ENCODE assay signal across 17 cellular contexts in the genomic region with DNA sequence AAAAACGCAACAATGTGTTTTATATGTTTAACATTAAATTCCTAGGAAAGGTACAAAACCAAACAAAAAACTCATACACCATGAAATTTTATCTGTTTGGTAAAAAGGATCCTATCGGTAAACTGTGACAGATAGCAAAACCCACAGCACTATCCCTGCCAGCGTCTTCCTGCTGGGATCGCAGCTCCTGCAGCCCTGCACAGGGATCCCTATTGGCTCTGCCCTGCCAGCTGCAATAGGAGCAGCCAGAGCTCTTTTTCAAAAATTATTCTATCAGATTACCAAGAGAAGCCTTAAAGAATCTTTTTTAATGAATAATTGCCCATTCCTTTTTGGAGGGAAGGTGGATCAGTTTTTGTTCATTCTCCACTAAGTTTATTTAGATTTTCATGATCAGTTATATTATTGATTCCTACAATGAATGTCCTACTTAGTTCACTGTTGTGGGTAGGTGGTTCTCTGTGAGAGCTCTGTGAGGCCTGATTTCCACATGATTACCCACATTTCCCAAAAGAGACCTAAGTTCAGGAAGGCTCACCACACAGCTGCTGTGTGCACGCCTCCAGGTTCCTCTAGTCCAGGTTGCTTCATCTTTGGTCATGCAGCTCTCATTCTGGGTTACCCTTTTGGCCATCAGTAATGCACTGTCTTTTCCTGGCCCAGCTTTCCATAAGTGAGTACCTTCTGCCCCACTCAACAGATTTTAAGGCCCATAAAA.
DNase-seq lines count a peak whose midpoint lies in the region; ATAC-seq and TF ChIP-seq lines count a peak whose summit lies in the region.
"Had no signal": no experiment of that assay in that cellular context is flagged by ENCODE, and none has a peak within 500 bp of the region (broad histone marks: within the 10 kb centered on the region; RNA-seq: fewer than 3 reads in every experiment).

No MANE protein-coding gene starts in this region.

- H3K27ac Mint-ChIP-seq in WTC11 (no peak overlapping the region), HFFc6 (no peak overlapping the region)
- H3K27ac Mint-ChIP-seq: IgD-negative memory B cell had no signal

- WGBS in right lobe of liver (ENCODE audit: insufficient coverage, low coverage, low lambda C conversion rate, missing lambda C conversion rate) = 63% methylated on average over 5 of the region's 5 CpGs

- H3K4me3 Mint-ChIP-seq in WTC11 (no peak overlapping the region), HFFc6 (no peak overlapping the region)
- H3K4me3 Mint-ChIP-seq: IgD-negative memory B cell had no signal

- intact Hi-C loops in right lobe of liver (cut with DNase I) = no loop called here

- no peaks in the 10 kb centered on the region for H3K27me3 Mint-ChIP-seq in WTC11 (ENCODE audit: low read depth)
- H3K27me3 Mint-ChIP-seq in HFFc6 (ENCODE audit: insufficient read depth) = no peaks in the 10 kb centered on the region
- H3K27me3 Mint-ChIP-seq: IgD-negative memory B cell had no signal

- H3K4me3 ChIP-seq in BE2C (ENCODE audit: low read depth, low read length) (no peak overlapping the region), right lobe of liver (no peak overlapping the region)
- H3K4me3 ChIP-seq: GM23248 had no signal

- H3K27ac ChIP-seq in right lobe of liver = peak overlapping the region in 1 of 3 donors; percentile 21
- H3K27ac ChIP-seq: GM23248 had no signal

- H3K36me3 ChIP-seq in BE2C (no peaks in the 10 kb centered on the region), right lobe of liver (no peaks in the 10 kb centered on the region)

- ATAC-seq in WTC11 (peak; percentile 60), right lobe of liver (peak; percentile 83 to 98 (median 90)), HG02884 (IDR thresholded peaks at IDR 0.05; ENCODE audit: unreplicated experiment) (no peak), GM21447 (IDR thresholded peaks at IDR 0.05; ENCODE audit: unreplicated experiment) (no peak)
- ATAC-seq: PC-3 had no signal

- H3K9me3 Mint-ChIP-seq in WTC11 (no peaks in the 10 kb centered on the region), HFFc6 (peaks cover 26% of the 10 kb centered on the region)

- H3K9me3 ChIP-seq in BE2C (no peaks in the 10 kb centered on the region), right lobe of liver (no peaks in the 10 kb centered on the region)

- CTCF ChIA-PET in WTC11 (lab: Charles Lee) = no interaction called here

- H3K27me3 ChIP-seq in BE2C (no peaks in the 10 kb centered on the region), right lobe of liver (no peaks in the 10 kb centered on the region)

- POLR2A ChIA-PET in WTC11 (lab: Charles Lee) = no interaction called here

- DNase-seq in BE2C (peak; percentile 39), NCI-H2171 (lab: John Stamatoyannopoulos, UW) (peak; percentile 49), WTC11 (ENCODE audit: low spot score) (no peak), right lobe of liver (peak in 2 of 3 donors; percentile 25 to 79), HFFc6 (no peak), OCI-M2 (lab: John Stamatoyannopoulos, UW; ENCODE audit: unreplicated experiment) (no peak)
- DNase-seq: Calu3, GM23248, MV-4-11, NCI-H1417 treated with DMSO at 0.1 percent for 48 hours, NCI-H2081, NCI-H226, NCI-H69, PC-3 had no signal

- H3K4me1 Mint-ChIP-seq in WTC11 (no peaks in the 10 kb centered on the region), HFFc6 (ENCODE audit: low read depth) (no peaks in the 10 kb centered on the region)
- H3K4me1 Mint-ChIP-seq: IgD-negative memory B cell had no signal

- H3K36me3 Mint-ChIP-seq in WTC11 (no peaks in the 10 kb centered on the region), HFFc6 (ENCODE audit: low read depth) (no peaks in the 10 kb centered on the region)
- H3K36me3 Mint-ChIP-seq: IgD-negative memory B cell had no signal

- H3K4me1 ChIP-seq in BE2C = peaks cover 13% of the 10 kb centered on the region; the same call in 1 of the 2 replicates
- no peaks in the 10 kb centered on the region for H3K4me1 ChIP-seq in right lobe of liver

- no peak for TF ChIP-seq CTCF in BE2C (IDR thresholded peaks at IDR 0.05; ENCODE audit: low read depth, low read length)
- TF ChIP-seq CTCF in WTC11 (IDR thresholded peaks at IDR 0.05) = no peak
- no peak for TF ChIP-seq CTCF in right lobe of liver (IDR thresholded peaks at IDR 0.05)
- TF ChIP-seq CTCF in HFFc6 (IDR thresholded peaks at IDR 0.05) = no peak

- no peak for TF ChIP-seq POLR2A in right lobe of liver (IDR thresholded peaks at IDR 0.05)

TF ChIP-seq in WTC11, 78 proteins besides CTCF, POLR2A, EP300 and RAD21 (continues in another document):
- TF ChIP-seq, protein P1, sequence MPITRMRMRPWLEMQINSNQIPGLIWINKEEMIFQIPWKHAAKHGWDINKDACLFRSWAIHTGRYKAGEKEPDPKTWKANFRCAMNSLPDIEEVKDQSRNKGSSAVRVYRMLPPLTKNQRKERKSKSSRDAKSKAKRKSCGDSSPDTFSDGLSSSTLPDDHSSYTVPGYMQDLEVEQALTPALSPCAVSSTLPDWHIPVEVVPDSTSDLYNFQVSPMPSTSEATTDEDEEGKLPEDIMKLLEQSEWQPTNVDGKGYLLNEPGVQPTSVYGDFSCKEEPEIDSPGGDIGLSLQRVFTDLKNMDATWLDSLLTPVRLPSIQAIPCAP (CRISPR knock-in tag; IDR thresholded peaks at IDR 0.05) = no peak
- TF ChIP-seq, protein P2, sequence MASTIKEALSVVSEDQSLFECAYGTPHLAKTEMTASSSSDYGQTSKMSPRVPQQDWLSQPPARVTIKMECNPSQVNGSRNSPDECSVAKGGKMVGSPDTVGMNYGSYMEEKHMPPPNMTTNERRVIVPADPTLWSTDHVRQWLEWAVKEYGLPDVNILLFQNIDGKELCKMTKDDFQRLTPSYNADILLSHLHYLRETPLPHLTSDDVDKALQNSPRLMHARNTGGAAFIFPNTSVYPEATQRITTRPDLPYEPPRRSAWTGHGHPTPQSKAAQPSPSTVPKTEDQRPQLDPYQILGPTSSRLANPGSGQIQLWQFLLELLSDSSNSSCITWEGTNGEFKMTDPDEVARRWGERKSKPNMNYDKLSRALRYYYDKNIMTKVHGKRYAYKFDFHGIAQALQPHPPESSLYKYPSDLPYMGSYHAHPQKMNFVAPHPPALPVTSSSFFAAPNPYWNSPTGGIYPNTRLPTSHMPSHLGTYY (CRISPR knock-in tag; IDR thresholded peaks at IDR 0.05) = no peak
- TF ChIP-seq, protein P3, sequence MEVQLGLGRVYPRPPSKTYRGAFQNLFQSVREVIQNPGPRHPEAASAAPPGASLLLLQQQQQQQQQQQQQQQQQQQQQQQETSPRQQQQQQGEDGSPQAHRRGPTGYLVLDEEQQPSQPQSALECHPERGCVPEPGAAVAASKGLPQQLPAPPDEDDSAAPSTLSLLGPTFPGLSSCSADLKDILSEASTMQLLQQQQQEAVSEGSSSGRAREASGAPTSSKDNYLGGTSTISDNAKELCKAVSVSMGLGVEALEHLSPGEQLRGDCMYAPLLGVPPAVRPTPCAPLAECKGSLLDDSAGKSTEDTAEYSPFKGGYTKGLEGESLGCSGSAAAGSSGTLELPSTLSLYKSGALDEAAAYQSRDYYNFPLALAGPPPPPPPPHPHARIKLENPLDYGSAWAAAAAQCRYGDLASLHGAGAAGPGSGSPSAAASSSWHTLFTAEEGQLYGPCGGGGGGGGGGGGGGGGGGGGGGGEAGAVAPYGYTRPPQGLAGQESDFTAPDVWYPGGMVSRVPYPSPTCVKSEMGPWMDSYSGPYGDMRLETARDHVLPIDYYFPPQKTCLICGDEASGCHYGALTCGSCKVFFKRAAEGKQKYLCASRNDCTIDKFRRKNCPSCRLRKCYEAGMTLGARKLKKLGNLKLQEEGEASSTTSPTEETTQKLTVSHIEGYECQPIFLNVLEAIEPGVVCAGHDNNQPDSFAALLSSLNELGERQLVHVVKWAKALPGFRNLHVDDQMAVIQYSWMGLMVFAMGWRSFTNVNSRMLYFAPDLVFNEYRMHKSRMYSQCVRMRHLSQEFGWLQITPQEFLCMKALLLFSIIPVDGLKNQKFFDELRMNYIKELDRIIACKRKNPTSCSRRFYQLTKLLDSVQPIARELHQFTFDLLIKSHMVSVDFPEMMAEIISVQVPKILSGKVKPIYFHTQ (CRISPR knock-in tag; IDR thresholded peaks at IDR 0.05) = no peak
- TF ChIP-seq EMX1 (CRISPR knock-in tag; IDR thresholded peaks at IDR 0.05) (no peak), GTF2I (CRISPR knock-in tag; conservative IDR thresholded peaks at IDR 0.05) (no peak), JUN (CRISPR knock-in tag; IDR thresholded peaks at IDR 0.05) (no peak), SP1 (CRISPR knock-in tag; conservative IDR thresholded peaks at IDR 0.05) (no peak), ZNF121 (CRISPR knock-in tag; IDR thresholded peaks at IDR 0.05) (no peak)
- TF ChIP-seq, protein P4, sequence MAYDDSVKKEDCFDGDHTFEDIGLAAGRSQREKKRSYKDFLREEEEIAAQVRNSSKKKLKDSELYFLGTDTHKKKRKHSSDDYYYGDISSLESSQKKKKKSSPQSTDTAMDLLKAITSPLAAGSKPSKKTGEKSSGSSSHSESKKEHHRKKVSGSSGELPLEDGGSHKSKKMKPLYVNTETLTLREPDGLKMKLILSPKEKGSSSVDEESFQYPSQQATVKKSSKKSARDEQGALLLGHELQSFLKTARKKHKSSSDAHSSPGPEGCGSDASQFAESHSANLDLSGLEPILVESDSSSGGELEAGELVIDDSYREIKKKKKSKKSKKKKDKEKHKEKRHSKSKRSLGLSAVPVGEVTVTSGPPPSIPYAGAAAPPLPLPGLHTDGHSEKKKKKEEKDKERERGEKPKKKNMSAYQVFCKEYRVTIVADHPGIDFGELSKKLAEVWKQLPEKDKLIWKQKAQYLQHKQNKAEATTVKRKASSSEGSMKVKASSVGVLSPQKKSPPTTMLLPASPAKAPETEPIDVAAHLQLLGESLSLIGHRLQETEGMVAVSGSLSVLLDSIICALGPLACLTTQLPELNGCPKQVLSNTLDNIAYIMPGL (CRISPR knock-in tag; IDR thresholded peaks at IDR 0.05) = no peak
- TF ChIP-seq, protein P5, sequence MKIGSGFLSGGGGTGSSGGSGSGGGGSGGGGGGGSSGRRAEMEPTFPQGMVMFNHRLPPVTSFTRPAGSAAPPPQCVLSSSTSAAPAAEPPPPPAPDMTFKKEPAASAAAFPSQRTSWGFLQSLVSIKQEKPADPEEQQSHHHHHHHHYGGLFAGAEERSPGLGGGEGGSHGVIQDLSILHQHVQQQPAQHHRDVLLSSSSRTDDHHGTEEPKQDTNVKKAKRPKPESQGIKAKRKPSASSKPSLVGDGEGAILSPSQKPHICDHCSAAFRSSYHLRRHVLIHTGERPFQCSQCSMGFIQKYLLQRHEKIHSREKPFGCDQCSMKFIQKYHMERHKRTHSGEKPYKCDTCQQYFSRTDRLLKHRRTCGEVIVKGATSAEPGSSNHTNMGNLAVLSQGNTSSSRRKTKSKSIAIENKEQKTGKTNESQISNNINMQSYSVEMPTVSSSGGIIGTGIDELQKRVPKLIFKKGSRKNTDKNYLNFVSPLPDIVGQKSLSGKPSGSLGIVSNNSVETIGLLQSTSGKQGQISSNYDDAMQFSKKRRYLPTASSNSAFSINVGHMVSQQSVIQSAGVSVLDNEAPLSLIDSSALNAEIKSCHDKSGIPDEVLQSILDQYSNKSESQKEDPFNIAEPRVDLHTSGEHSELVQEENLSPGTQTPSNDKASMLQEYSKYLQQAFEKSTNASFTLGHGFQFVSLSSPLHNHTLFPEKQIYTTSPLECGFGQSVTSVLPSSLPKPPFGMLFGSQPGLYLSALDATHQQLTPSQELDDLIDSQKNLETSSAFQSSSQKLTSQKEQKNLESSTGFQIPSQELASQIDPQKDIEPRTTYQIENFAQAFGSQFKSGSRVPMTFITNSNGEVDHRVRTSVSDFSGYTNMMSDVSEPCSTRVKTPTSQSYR (CRISPR knock-in tag; IDR thresholded peaks at IDR 0.05) = no peak

Comparison
In these comparisons a context has a peak if more than half of its experiments do, and no peak if none do; other contexts are left out.
1. DNase-seq: peak in BE2C (single experiment), NCI-H2171 (single experiment) and right lobe of liver (2 of 3); none in WTC11 (single experiment), HFFc6 (single experiment) and OCI-M2 (single experiment).
2. ATAC-seq: peak in WTC11 (single experiment) and right lobe of liver (4 of 4); none in HG02884 (single experiment) and GM21447 (single experiment).